1 cellular context compared by ENCODE assay signal in genomic region chr20:51595744-51596143, GRCh38.
A peak's percentile ranks its signal among the peaks of the same experiment; 100 is the strongest.
TF ChIP-seq lines count a peak whose summit lies in the region.

No MANE protein-coding gene starts in this region.

TF ChIP-seq in HepG2, 621 proteins besides CTCF, POLR2A, EP300 and RAD21:
- TF ChIP-seq MXD3 (CRISPR knock-in tag; IDR thresholded peaks at IDR 0.05), result no peak
- no peak for TF ChIP-seq DDIT3 (CRISPR knock-in tag; IDR thresholded peaks at IDR 0.05)
- TF ChIP-seq BCL3 (CRISPR knock-in tag; IDR thresholded peaks at IDR 0.05), result 0 out of 2 replicates have a peak, but pooled peaks have one; percentile 58
- TF ChIP-seq SCMH1 (CRISPR knock-in tag; IDR thresholded peaks at IDR 0.05; ENCODE audit: borderline replicate concordance), result no peak
- TF ChIP-seq RAD51 (IDR thresholded peaks at IDR 0.05; ENCODE audit: borderline replicate concordance), result no peak
- no peak for TF ChIP-seq ERF (CRISPR knock-in tag; IDR thresholded peaks at IDR 0.05)
- TF ChIP-seq ZNF207 (IDR thresholded peaks at IDR 0.05; ENCODE audit: borderline replicate concordance), result no peak
- TF ChIP-seq ZFY (CRISPR knock-in tag; IDR thresholded peaks at IDR 0.05), result no peak
- TF ChIP-seq HNF1B (CRISPR knock-in tag; IDR thresholded peaks at IDR 0.05), result no peak
- 0 out of 2 replicates have a peak, but pooled peaks have one; percentile 33 for TF ChIP-seq MXD1 (CRISPR knock-in tag; IDR thresholded peaks at IDR 0.05)
- no peak for TF ChIP-seq NCOR1 (IDR thresholded peaks at IDR 0.05; ENCODE audit: borderline replicate concordance, low read length)
- no peak for TF ChIP-seq CBFB (CRISPR knock-in tag; IDR thresholded peaks at IDR 0.05)
- TF ChIP-seq KDM6A (CRISPR knock-in tag; IDR thresholded peaks at IDR 0.05; ENCODE audit: low read depth), result no peak
